Comparison of ENCODE assay signal across 8 cellular contexts in the genomic region with DNA sequence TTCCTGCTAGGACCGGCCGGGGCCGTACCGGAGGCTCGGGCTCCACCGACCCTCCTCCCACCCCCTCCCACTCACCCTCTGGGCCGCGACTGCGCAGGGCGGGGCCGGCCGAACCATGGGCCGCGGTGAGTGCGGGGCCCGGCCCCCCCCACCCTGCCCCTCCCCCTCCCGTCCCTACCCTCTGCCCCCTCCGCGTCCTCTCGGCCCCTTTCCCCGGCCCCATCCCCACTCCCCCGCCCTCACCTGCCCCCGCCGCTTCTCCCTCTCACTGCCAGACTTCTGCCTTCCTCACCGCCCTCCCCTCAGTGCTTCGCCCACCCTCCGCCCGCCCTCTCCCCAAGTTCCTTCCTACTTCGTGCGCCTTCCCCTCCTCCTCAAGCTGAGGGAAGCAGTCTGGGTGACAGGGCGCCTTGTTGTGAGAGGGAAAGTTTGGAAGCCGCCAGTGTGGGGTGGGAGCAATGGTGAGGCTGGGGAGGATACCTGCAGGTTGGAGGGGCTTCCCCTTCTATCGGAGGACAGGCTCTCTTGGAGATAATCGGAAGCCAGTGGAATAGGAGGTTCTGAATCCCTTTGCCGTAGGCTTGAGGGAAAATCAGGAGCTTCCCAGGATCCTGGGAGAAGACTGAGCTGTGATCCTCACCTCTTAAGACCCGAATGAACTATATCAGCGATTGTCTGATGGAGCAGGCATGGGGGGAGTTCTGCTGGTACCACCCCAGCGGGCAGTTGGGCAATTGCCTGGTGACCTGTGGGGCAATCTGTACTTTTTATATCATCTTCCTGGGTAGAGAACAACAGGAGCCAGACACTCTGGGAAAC. TPM values are rescaled to one million over a fixed set of nuclear protein-coding genes. Genes with fewer than 3 reads are reported as not detected.
DNase-seq lines count a peak whose midpoint lies in the region; ATAC-seq, FAIRE-seq and TF ChIP-seq lines count a peak whose summit lies in the region.

No MANE protein-coding gene starts in this region.

- peak overlapping the region; percentile 71 to 91 for H3K27ac Mint-ChIP-seq in natural killer cell treated with Interleukin-12 subunit alpha and Interleukin-12 subunit beta and Interleukin-15 and Interleukin-18, amount 100 ng/mL, for 72 hours

- no peak for ATAC-seq in activated T-cell treated with anti-CD3 and anti-CD28 coated beads, Interleukin-2, amount 50 U/mL, for 4 hours
- no peak for ATAC-seq in natural killer cell treated with Interleukin-12 subunit alpha and Interleukin-12 subunit beta and Interleukin-15 and Interleukin-18, amount 100 ng/mL, for 72 hours
- ATAC-seq in GM19463 (IDR thresholded peaks at IDR 0.05; ENCODE audit: unreplicated experiment): no peak

- peak overlapping the region; percentile 92 for H3K4me3 Mint-ChIP-seq in activated T-cell treated with anti-CD3 and anti-CD28 coated beads, Interleukin-2, amount 50 U/mL, for 4 hours
- peak overlapping the region; percentile 87 for H3K4me3 Mint-ChIP-seq in natural killer cell treated with Interleukin-12 subunit alpha and Interleukin-12 subunit beta and Interleukin-15 and Interleukin-18, amount 100 ng/mL, for 72 hours

- DNase-seq in GM12891 (ENCODE audit: insufficient read length, low spot score) (no peak), NCI-H69 (lab: John Stamatoyannopoulos, UW) (peak; percentile 83), fibroblast of pulmonary artery (ENCODE audit: low read depth) (peak; percentile 68), NK-92 (lab: John Stamatoyannopoulos, UW; ENCODE audit: unreplicated experiment) (no peak), GM10266 (ENCODE audit: extremely low spot score) (no peak)
- peak; percentile 46 for DNase-seq in activated T-cell treated with anti-CD3 and anti-CD28 coated beads, Interleukin-2, amount 50 U/mL, for 4 hours
- DNase-seq in natural killer cell treated with Interleukin-12 subunit alpha and Interleukin-12 subunit beta and Interleukin-15 and Interleukin-18, amount 100 ng/mL, for 72 hours (ENCODE audit: low spot score): no peak

- peaks cover 17% of the 10 kb centered on the region for H3K36me3 Mint-ChIP-seq in activated T-cell treated with anti-CD3 and anti-CD28 coated beads, Interleukin-2, amount 50 U/mL, for 4 hours (ENCODE audit: insufficient read depth)
- peaks cover 15% of the 10 kb centered on the region for H3K36me3 Mint-ChIP-seq in natural killer cell treated with Interleukin-12 subunit alpha and Interleukin-12 subunit beta and Interleukin-15 and Interleukin-18, amount 100 ng/mL, for 72 hours

- peak overlapping the region; percentile 92 for H3K4me3 ChIP-seq in fibroblast of pulmonary artery (replicated peaks; ENCODE audit: low read depth, low read length)

- no peak for TF ChIP-seq CTCF in fibroblast of pulmonary artery (IDR thresholded peaks at IDR 0.05; ENCODE audit: low read length, missing control alignments)
- no peak for TF ChIP-seq CTCF in GM10266 (IDR thresholded peaks at IDR 0.05; ENCODE audit: control insufficient read depth, insufficient read depth, low read depth, missing control alignments)

- H3K9me3 Mint-ChIP-seq in activated T-cell treated with anti-CD3 and anti-CD28 coated beads, Interleukin-2, amount 50 U/mL, for 4 hours: no peaks in the 10 kb centered on the region
- no peaks in the 10 kb centered on the region for H3K9me3 Mint-ChIP-seq in natural killer cell treated with Interleukin-12 subunit alpha and Interleukin-12 subunit beta and Interleukin-15 and Interleukin-18, amount 100 ng/mL, for 72 hours

- no peaks in the 10 kb centered on the region for H3K27me3 Mint-ChIP-seq in activated T-cell treated with anti-CD3 and anti-CD28 coated beads, Interleukin-2, amount 50 U/mL, for 4 hours (ENCODE audit: low read depth)
- H3K27me3 Mint-ChIP-seq in natural killer cell treated with Interleukin-12 subunit alpha and Interleukin-12 subunit beta and Interleukin-15 and Interleukin-18, amount 100 ng/mL, for 72 hours: no peaks in the 10 kb centered on the region

- peaks cover 47% of the 10 kb centered on the region for H3K4me1 Mint-ChIP-seq in activated T-cell treated with anti-CD3 and anti-CD28 coated beads, Interleukin-2, amount 50 U/mL, for 4 hours (ENCODE audit: low read depth)
- H3K4me1 Mint-ChIP-seq in natural killer cell treated with Interleukin-12 subunit alpha and Interleukin-12 subunit beta and Interleukin-15 and Interleukin-18, amount 100 ng/mL, for 72 hours (ENCODE audit: low read depth in 2 of 2): peaks cover 42 to 53% of the 10 kb centered on the region in 2 donors

- peak; percentile 43 for FAIRE-seq in GM12891 (lab: Jason Lieb, UNC)

- TF ChIP-seq POLR2A in GM12891 (IDR thresholded peaks at IDR 0.05; ENCODE audit: low read depth, low read length): no peak

TF ChIP-seq in GM12891, 5 proteins besides CTCF, POLR2A, EP300 and RAD21:
- TF ChIP-seq SPI1 (IDR thresholded peaks at IDR 0.05; ENCODE audit: low read depth, low read length): 0 out of 2 replicates have a peak, but pooled peaks have one; percentile 10
- no peak for TF ChIP-seq TAF1 (IDR thresholded peaks at IDR 0.05; ENCODE audit: low read depth, low read length)
TF ChIP-seq in GM12891: peak in this region for 1.

RNA-seq across cellular contexts. Expression of gene MBD6, which starts 0.5 kb away (rescaled TPM):
- 15.6 TPM for polyA plus RNA-seq in GM12891 (2012; ENCODE audit: low read depth, missing spikeins)
- 10 to 100 TPM; 56.3 to 59.4 (median 57.5) TPM for total RNA-seq in activated T-cell treated with anti-CD3 and anti-CD28 coated beads, Interleukin-2, amount 50 U/mL, for 4 hours
- total RNA-seq in natural killer cell treated with Interleukin-12 subunit alpha and Interleukin-12 subunit beta and Interleukin-15 and Interleukin-18, amount 100 ng/mL, for 72 hours: 100 to 1,000 TPM in 1 of 2 donors, 10 to 100 TPM in 1; 94.1 to 123 TPM

RNA-seq across cellular contexts. Expression of gene DDIT3, which starts 2.8 kb away (rescaled TPM):
- polyA plus RNA-seq in GM12891 (2012; ENCODE audit: low read depth, missing spikeins): 22.7 TPM
- 10 to 100 TPM in 2 of 3 donors, 1 to 10 TPM in 1; 9.2 to 12.2 (median 10.8) TPM for total RNA-seq in activated T-cell treated with anti-CD3 and anti-CD28 coated beads, Interleukin-2, amount 50 U/mL, for 4 hours
- total RNA-seq in natural killer cell treated with Interleukin-12 subunit alpha and Interleukin-12 subunit beta and Interleukin-15 and Interleukin-18, amount 100 ng/mL, for 72 hours: 10 to 100 TPM; 22.2 to 39.8 TPM

RNA-seq across cellular contexts. Expression of gene DCTN2, which starts 23.9 kb away (rescaled TPM):
- polyA plus RNA-seq in GM12891 (2012; ENCODE audit: low read depth, missing spikeins): 79.2 TPM
- 10 to 100 TPM; 72.3 to 84.3 (median 74.6) TPM for total RNA-seq in activated T-cell treated with anti-CD3 and anti-CD28 coated beads, Interleukin-2, amount 50 U/mL, for 4 hours
- total RNA-seq in natural killer cell treated with Interleukin-12 subunit alpha and Interleukin-12 subunit beta and Interleukin-15 and Interleukin-18, amount 100 ng/mL, for 72 hours: 10 to 100 TPM; 94.2 to 98.7 TPM

RNA-seq across cellular contexts. Expression of gene KIF5A, which starts 26.7 kb away (rescaled TPM):
- polyA plus RNA-seq in GM12891 (2012; ENCODE audit: low read depth, missing spikeins): 0.18 TPM
- total RNA-seq in activated T-cell treated with anti-CD3 and anti-CD28 coated beads, Interleukin-2, amount 50 U/mL, for 4 hours: under 1 TPM; 0.56 to 0.98 (median 0.68) TPM
- total RNA-seq in natural killer cell treated with Interleukin-12 subunit alpha and Interleukin-12 subunit beta and Interleukin-15 and Interleukin-18, amount 100 ng/mL, for 72 hours: 1 to 10 TPM in 1 of 2 donors, under 1 TPM in 1; 0.29 to 2.0 TPM

RNA-seq across cellular contexts. Expression of gene MARS1, which starts 35.2 kb away (rescaled TPM):
- polyA plus RNA-seq in GM12891 (2012; ENCODE audit: low read depth, missing spikeins): 93.4 TPM
- total RNA-seq in activated T-cell treated with anti-CD3 and anti-CD28 coated beads, Interleukin-2, amount 50 U/mL, for 4 hours: 100 to 1,000 TPM; 505 to 565 (median 534) TPM
- 100 to 1,000 TPM; 336 to 446 TPM for total RNA-seq in natural killer cell treated with Interleukin-12 subunit alpha and Interleukin-12 subunit beta and Interleukin-15 and Interleukin-18, amount 100 ng/mL, for 72 hours

Comparison
In these comparisons a context has a peak if more than half of its experiments do, and no peak if none do; other contexts are left out.
1. DNase-seq: peak in NCI-H69 (single experiment), activated T-cell treated with anti-CD3 and anti-CD28 coated beads, Interleukin-2, amount 50 U/mL, for 4 hours (single experiment) and fibroblast of pulmonary artery (single experiment); none in GM12891 (single experiment), natural killer cell treated with Interleukin-12 subunit alpha and Interleukin-12 subunit beta and Interleukin-15 and Interleukin-18, amount 100 ng/mL, for 72 hours (single experiment), NK-92 (single experiment) and GM10266 (single experiment).